ENCODE assay signal across 9 cellular contexts in genomic region chr2:180604077-180604476, GRCh38.
DNase-seq lines count a peak whose midpoint lies in the region; ATAC-seq, FAIRE-seq and TF ChIP-seq lines count a peak whose summit lies in the region.
"Had no signal": no experiment of that assay in that cellular context is flagged by ENCODE, and none has a peak within 500 bp of the region (broad histone marks: within the 10 kb centered on the region; RNA-seq: fewer than 3 reads in every experiment).

No MANE protein-coding gene starts in this region.

- TF ChIP-seq POLR2A in endothelial cell of umbilical vein (IDR thresholded peaks at IDR 0.05; ENCODE audit: low read depth, low read length), result no peak
- TF ChIP-seq POLR2A in suprapubic skin (IDR thresholded peaks at IDR 0.05), result no peak

- no peak overlapping the region for H3K9ac ChIP-seq in endothelial cell of umbilical vein (replicated peaks; ENCODE audit: extremely low read depth, insufficient read depth, low read length)

- dilution Hi-C loops in endothelial cell of umbilical vein (cut with MboI; ENCODE audit: extremely low pct_ligation_motif_present, low sequenced_read_pairs), result no loop called here

- DNase-seq in AG09309 (ENCODE audit: low read depth) (no peak), MV-4-11 (lab: John Stamatoyannopoulos, UW) (peak; percentile 85), endothelial cell of umbilical vein (ENCODE audit: low read depth, low spot score) (peak; percentile 10), suprapubic skin (ENCODE audit: low spot score in 2 of 2) (no peak), amniotic stem cell (lab: John Stamatoyannopoulos, UW) (no peak)
- DNase-seq in effector memory CD4-positive, alpha-beta T cell, result no peak
- DNase-seq: activated CD4-positive, alpha-beta T cell treated with anti-CD3 and anti-CD28 coated beads, Interleukin-2, amount 10 ng/mL, durations not matched to agents 7 days and 5 days had no signal

- no peaks in the 10 kb centered on the region for H4K20me1 ChIP-seq in endothelial cell of umbilical vein (replicated peaks; ENCODE audit: control insufficient read depth, extremely low read depth, insufficient read depth, low read length)

- H3K27ac ChIP-seq in endothelial cell of umbilical vein (ENCODE audit: insufficient read depth, low read depth, low read length), result no peak overlapping the region
- no peak overlapping the region for H3K27ac ChIP-seq in effector memory CD4-positive, alpha-beta T cell (ENCODE audit: insufficient read depth, low read length, poor library complexity, severe bottlenecking)
- no peak overlapping the region for H3K27ac ChIP-seq in suprapubic skin

- intact Hi-C loops in endothelial cell of umbilical vein (cut with micrococcal nuclease), result loop anchor here (10.0 kb wide), 1 partner anchor 201 kb away; no protein-coding TSS in a partner anchor

- H3K9me1 ChIP-seq in endothelial cell of umbilical vein (replicated peaks; ENCODE audit: control insufficient read depth, extremely low read depth, insufficient read depth, low read length), result no peaks in the 10 kb centered on the region

- 53% methylated on average over 4 of the region's 4 CpGs for WGBS in suprapubic skin

- H3K4me2 ChIP-seq in endothelial cell of umbilical vein (ENCODE audit: insufficient read depth, low read length), result no peak overlapping the region

- TF ChIP-seq EP300 in suprapubic skin (IDR thresholded peaks at IDR 0.05), result no peak

- POLR2A ChIA-PET in endothelial cell of umbilical vein (lab: Charles Lee), result interaction anchor here (0.7 kb wide), 1 partner anchor 345 kb away, joined by 3 read pairs; no protein-coding TSS in a partner anchor

- TF ChIP-seq CTCF in AG09309 (IDR thresholded peaks at IDR 0.05; ENCODE audit: control insufficient read depth, insufficient read depth, low read depth, low read length, missing control alignments) (peak; percentile 31), endothelial cell of umbilical vein (IDR thresholded peaks at IDR 0.05; ENCODE audit: extremely low read depth in 1 of 2, insufficient read depth in 1 of 2, low read depth in 1 of 2, low read length in 2 of 2) (no peak), suprapubic skin (IDR thresholded peaks at IDR 0.05) (no peak)

- ATAC-seq in GM21360 (IDR thresholded peaks at IDR 0.05; ENCODE audit: unreplicated experiment) (peak; percentile 70), GM21717 (IDR thresholded peaks at IDR 0.05; ENCODE audit: unreplicated experiment) (no peak)

- H3K4me1 ChIP-seq in endothelial cell of umbilical vein (ENCODE audit: control insufficient read depth, extremely low read depth, insufficient read depth, low read length) (no peaks in the 10 kb centered on the region), suprapubic skin (no peaks in the 10 kb centered on the region)
- H3K4me1 ChIP-seq in effector memory CD4-positive, alpha-beta T cell (ENCODE audit: control insufficient read depth, insufficient read depth, low read length, poor library complexity, severe bottlenecking), result no peaks in the 10 kb centered on the region

- H3K4me3 ChIP-seq in AG09309 (ENCODE audit: control insufficient read depth, low read depth, low read length) (no peak overlapping the region), endothelial cell of umbilical vein (replicated peaks in 1 of 3; ENCODE audit: insufficient read depth in 1 of 3, low read depth in 1 of 3, low read length in 3 of 3) (no peak overlapping the region), suprapubic skin (no peak overlapping the region)
- no peak overlapping the region for H3K4me3 ChIP-seq in effector memory CD4-positive, alpha-beta T cell (ENCODE audit: insufficient read depth, low read depth, low read length, poor library complexity, severe bottlenecking)

- H2AFZ ChIP-seq in endothelial cell of umbilical vein (ENCODE audit: low read depth, low read length), result no peak overlapping the region

- peak; percentile 12 for FAIRE-seq in endothelial cell of umbilical vein (lab: Jason Lieb, UNC)

- no TSS peak for BruUV-seq in endothelial cell of umbilical vein (replicated peaks; lab: Mats Ljungman, UMichigan)

- CTCF ChIA-PET in endothelial cell of umbilical vein (lab: Charles Lee), result interaction anchor here (1.0 kb wide), 2 partner anchors 377 to 455 kb away, joined by 4 to 8 read pairs; partner anchors contain the start of gene UBE2E3

- no peaks in the 10 kb centered on the region for H3K36me3 ChIP-seq in endothelial cell of umbilical vein (ENCODE audit: control insufficient read depth in 2 of 2, extremely low read depth in 1 of 2, insufficient read depth in 2 of 2, low read length in 2 of 2)
- H3K36me3 ChIP-seq in effector memory CD4-positive, alpha-beta T cell (ENCODE audit: control insufficient read depth, insufficient read depth, low read length), result no peaks in the 10 kb centered on the region
- no peaks in the 10 kb centered on the region for H3K36me3 ChIP-seq in suprapubic skin

- H3K79me2 ChIP-seq in endothelial cell of umbilical vein (ENCODE audit: control insufficient read depth, insufficient read depth, low read length), result no peaks in the 10 kb centered on the region

- H3K9me3 ChIP-seq in endothelial cell of umbilical vein (replicated peaks; ENCODE audit: control insufficient read depth, insufficient read depth, low read length), result no peaks in the 10 kb centered on the region
- H3K9me3 ChIP-seq in effector memory CD4-positive, alpha-beta T cell (ENCODE audit: control insufficient read depth, low read length), result no peaks in the 10 kb centered on the region
- H3K9me3 ChIP-seq in suprapubic skin, result no peaks in the 10 kb centered on the region

- H3K27me3 ChIP-seq in endothelial cell of umbilical vein (ENCODE audit: control insufficient read depth in 2 of 2, insufficient read depth in 2 of 2, low read length in 2 of 2), result peaks cover 0 to 1% of the 10 kb centered on the region in 2 experiments
- no peaks in the 10 kb centered on the region for H3K27me3 ChIP-seq in effector memory CD4-positive, alpha-beta T cell (replicated peaks; ENCODE audit: control insufficient read depth, insufficient read depth, low read length, poor library complexity, severe bottlenecking)
- no peaks in the 10 kb centered on the region for H3K27me3 ChIP-seq in suprapubic skin

TF ChIP-seq in endothelial cell of umbilical vein, 7 proteins besides CTCF, POLR2A, EP300 and RAD21:
- TF ChIP-seq MYC (IDR thresholded peaks at IDR 0.05; ENCODE audit: low read depth, low read length), result no peak
- peak; percentile 59 for TF ChIP-seq GATA2 (IDR thresholded peaks at IDR 0.05; ENCODE audit: insufficient read depth, insufficient read length, low read depth, low read length)

Comparison
In these comparisons a context has a peak if more than half of its experiments do, and no peak if none do; other contexts are left out.
1. DNase-seq: peak in MV-4-11 (single experiment) and endothelial cell of umbilical vein (single experiment); none in AG09309 (single experiment), effector memory CD4-positive, alpha-beta T cell (0 of 3), suprapubic skin (0 of 2) and amniotic stem cell (single experiment).